ENCODE assay signal across 1 cellular context in the genomic region with DNA sequence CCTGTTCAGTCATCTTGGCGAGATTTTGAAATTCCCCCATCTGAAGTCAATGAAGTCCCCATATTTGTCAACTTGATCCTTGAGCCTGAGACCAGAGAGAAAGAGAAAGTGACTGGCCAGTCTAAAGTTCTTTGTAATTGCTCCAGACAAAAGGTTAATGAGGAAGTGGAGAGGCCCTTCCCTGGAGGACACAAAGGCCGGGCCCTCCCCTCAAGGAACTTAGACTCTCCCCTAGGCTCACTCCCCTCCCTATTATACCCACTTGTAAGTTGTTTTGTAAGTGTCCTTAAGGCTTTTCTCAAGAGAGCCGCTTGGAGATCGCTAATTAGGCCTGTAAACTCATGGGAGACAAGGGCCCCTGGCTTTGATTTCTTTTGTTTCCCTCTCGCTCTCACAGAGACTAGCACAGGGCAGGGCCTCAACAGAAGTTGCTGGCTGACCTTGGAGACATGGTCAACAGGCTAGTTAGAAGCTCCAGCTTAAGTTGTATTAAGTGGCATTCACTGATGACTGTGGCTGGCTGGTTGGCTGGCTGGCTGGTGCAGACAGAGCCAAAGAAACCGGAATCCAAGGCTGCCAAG.
TF ChIP-seq lines count a peak whose summit lies in the region.

No MANE protein-coding gene starts in this region.

TF ChIP-seq in GM23338, 12 proteins besides CTCF, POLR2A, EP300 and RAD21 (continued from another document):
- TF ChIP-seq, protein P1, sequence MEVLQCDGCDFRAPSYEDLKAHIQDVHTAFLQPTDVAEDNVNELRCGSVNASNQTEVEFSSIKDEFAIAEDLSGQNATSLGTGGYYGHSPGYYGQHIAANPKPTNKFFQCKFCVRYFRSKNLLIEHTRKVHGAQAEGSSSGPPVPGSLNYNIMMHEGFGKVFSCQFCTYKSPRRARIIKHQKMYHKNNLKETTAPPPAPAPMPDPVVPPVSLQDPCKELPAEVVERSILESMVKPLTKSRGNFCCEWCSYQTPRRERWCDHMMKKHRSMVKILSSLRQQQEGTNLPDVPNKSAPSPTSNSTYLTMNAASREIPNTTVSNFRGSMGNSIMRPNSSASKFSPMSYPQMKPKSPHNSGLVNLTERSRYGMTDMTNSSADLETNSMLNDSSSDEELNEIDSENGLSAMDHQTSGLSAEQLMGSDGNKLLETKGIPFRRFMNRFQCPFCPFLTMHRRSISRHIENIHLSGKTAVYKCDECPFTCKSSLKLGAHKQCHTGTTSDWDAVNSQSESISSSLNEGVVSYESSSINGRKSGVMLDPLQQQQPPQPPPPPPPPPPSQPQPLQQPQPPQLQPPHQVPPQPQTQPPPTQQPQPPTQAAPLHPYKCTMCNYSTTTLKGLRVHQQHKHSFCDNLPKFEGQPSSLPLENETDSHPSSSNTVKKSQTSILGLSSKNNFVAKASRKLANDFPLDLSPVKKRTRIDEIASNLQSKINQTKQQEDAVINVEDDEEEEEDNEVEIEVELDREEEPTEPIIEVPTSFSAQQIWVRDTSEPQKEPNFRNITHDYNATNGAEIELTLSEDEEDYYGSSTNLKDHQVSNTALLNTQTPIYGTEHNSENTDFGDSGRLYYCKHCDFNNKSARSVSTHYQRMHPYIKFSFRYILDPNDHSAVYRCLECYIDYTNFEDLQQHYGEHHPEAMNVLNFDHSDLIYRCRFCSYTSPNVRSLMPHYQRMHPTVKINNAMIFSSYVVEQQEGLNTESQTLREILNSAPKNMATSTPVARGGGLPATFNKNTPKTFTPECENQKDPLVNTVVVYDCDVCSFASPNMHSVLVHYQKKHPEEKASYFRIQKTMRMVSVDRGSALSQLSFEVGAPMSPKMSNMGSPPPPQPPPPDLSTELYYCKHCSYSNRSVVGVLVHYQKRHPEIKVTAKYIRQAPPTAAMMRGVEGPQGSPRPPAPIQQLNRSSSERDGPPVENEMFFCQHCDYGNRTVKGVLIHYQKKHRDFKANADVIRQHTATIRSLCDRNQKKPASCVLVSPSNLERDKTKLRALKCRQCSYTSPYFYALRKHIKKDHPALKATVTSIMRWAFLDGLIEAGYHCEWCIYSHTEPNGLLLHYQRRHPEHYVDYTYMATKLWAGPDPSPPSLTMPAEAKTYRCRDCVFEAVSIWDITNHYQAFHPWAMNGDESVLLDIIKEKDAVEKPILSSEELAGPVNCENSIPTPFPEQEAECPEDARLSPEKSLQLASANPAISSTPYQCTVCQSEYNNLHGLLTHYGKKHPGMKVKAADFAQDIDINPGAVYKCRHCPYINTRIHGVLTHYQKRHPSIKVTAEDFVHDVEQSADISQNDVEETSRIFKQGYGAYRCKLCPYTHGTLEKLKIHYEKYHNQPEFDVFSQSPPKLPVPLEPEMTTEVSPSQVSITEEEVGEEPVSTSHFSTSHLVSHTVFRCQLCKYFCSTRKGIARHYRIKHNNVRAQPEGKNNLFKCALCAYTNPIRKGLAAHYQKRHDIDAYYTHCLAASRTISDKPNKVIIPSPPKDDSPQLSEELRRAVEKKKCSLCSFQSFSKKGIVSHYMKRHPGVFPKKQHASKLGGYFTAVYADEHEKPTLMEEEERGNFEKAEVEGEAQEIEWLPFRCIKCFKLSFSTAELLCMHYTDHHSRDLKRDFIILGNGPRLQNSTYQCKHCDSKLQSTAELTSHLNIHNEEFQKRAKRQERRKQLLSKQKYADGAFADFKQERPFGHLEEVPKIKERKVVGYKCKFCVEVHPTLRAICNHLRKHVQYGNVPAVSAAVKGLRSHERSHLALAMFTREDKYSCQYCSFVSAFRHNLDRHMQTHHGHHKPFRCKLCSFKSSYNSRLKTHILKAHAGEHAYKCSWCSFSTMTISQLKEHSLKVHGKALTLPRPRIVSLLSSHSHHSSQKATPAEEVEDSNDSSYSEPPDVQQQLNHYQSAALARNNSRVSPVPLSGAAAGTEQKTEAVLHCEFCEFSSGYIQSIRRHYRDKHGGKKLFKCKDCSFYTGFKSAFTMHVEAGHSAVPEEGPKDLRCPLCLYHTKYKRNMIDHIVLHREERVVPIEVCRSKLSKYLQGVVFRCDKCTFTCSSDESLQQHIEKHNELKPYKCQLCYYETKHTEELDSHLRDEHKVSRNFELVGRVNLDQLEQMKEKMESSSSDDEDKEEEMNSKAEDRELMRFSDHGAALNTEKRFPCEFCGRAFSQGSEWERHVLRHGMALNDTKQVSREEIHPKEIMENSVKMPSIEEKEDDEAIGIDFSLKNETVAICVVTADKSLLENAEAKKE (CRISPR knock-in tag; IDR thresholded peaks at IDR 0.05): no peak
- TF ChIP-seq NANOG (IDR thresholded peaks at IDR 0.05; ENCODE audit: borderline replicate concordance) (no peak), EZH2phosphoT487 (IDR thresholded peaks at IDR 0.05; ENCODE audit: unreplicated experiment) (no peak), CREB1 (CRISPR knock-in tag; IDR thresholded peaks at IDR 0.05; ENCODE audit: low read depth) (no peak), ZNF331 (CRISPR knock-in tag; IDR thresholded peaks at IDR 0.05; ENCODE audit: low read depth) (no peak)
- TF ChIP-seq, protein P2, sequence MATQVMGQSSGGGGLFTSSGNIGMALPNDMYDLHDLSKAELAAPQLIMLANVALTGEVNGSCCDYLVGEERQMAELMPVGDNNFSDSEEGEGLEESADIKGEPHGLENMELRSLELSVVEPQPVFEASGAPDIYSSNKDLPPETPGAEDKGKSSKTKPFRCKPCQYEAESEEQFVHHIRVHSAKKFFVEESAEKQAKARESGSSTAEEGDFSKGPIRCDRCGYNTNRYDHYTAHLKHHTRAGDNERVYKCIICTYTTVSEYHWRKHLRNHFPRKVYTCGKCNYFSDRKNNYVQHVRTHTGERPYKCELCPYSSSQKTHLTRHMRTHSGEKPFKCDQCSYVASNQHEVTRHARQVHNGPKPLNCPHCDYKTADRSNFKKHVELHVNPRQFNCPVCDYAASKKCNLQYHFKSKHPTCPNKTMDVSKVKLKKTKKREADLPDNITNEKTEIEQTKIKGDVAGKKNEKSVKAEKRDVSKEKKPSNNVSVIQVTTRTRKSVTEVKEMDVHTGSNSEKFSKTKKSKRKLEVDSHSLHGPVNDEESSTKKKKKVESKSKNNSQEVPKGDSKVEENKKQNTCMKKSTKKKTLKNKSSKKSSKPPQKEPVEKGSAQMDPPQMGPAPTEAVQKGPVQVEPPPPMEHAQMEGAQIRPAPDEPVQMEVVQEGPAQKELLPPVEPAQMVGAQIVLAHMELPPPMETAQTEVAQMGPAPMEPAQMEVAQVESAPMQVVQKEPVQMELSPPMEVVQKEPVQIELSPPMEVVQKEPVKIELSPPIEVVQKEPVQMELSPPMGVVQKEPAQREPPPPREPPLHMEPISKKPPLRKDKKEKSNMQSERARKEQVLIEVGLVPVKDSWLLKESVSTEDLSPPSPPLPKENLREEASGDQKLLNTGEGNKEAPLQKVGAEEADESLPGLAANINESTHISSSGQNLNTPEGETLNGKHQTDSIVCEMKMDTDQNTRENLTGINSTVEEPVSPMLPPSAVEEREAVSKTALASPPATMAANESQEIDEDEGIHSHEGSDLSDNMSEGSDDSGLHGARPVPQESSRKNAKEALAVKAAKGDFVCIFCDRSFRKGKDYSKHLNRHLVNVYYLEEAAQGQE (IDR thresholded peaks at IDR 0.05; ENCODE audit: unreplicated experiment): no peak
- TF ChIP-seq, protein P3, sequence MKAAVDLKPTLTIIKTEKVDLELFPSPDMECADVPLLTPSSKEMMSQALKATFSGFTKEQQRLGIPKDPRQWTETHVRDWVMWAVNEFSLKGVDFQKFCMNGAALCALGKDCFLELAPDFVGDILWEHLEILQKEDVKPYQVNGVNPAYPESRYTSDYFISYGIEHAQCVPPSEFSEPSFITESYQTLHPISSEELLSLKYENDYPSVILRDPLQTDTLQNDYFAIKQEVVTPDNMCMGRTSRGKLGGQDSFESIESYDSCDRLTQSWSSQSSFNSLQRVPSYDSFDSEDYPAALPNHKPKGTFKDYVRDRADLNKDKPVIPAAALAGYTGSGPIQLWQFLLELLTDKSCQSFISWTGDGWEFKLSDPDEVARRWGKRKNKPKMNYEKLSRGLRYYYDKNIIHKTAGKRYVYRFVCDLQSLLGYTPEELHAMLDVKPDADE (IDR thresholded peaks at IDR 0.05): no peak
TF ChIP-seq in GM23338: peak in this region for 0.
